ENCODE assay signal across 20 cellular contexts in genomic region chr11:59204736-59205135, GRCh38. TPM values are rescaled to one million over a fixed set of nuclear protein-coding genes. Genes with fewer than 3 reads are reported as not detected.
DNase-seq lines count a peak whose midpoint lies in the region; ATAC-seq and TF ChIP-seq lines count a peak whose summit lies in the region.
"Had no signal": no experiment of that assay in that cellular context is flagged by ENCODE, and none has a peak within 500 bp of the region (broad histone marks: within the 10 kb centered on the region; RNA-seq: fewer than 3 reads in every experiment).

No MANE protein-coding gene starts in this region.

- H3K36me3 ChIP-seq in IMR-90 (ENCODE audit: control insufficient read depth, insufficient read depth, low read length): peaks cover 33% of the 10 kb centered on the region
- peaks cover 70% of the 10 kb centered on the region for H3K36me3 ChIP-seq in neutrophil
- H3K36me3 ChIP-seq in spleen: peaks cover 0 to 58% (median 10%) of the 10 kb centered on the region in 6 donors
- H3K36me3 ChIP-seq: BE2C had no signal

- peak overlapping the region; percentile 65; the same call in 1 of the 2 replicates for H2AK5ac ChIP-seq in IMR-90 (ENCODE audit: low read depth, low read length)

- peaks cover 15% of the 10 kb centered on the region; the same call in 1 of the 2 replicates for H3K9me1 ChIP-seq in IMR-90 (ENCODE audit: insufficient read depth, low read length)

- no TSS peak for BruUV-seq in IMR-90 (replicated peaks; lab: Mats Ljungman, UMichigan)

- H3K9me3 ChIP-seq in IMR-90 (ENCODE audit: control insufficient read depth, insufficient read depth, low read length) (no peaks in the 10 kb centered on the region), neutrophil (no peaks in the 10 kb centered on the region), spleen (no peaks in the 10 kb centered on the region)
- H3K9me3 ChIP-seq: BE2C had no signal

- no peak overlapping the region for H3K27ac ChIP-seq in IMR-90 (ENCODE audit: insufficient read depth, low read length)
- H3K27ac ChIP-seq in neutrophil: peak overlapping the region; percentile 17
- peak overlapping the region in 1 of 8 donors; percentile 44 for H3K27ac ChIP-seq in spleen
- H3K27ac ChIP-seq: HL-60 had no signal

- peaks cover 16% of the 10 kb centered on the region for H3K36me3 Mint-ChIP-seq in endothelial cell (ENCODE audit: low read depth, unreplicated experiment)

- H3K56ac ChIP-seq in IMR-90 (ENCODE audit: extremely low read depth, insufficient read depth, low read length): no peak overlapping the region

- no peak overlapping the region for H3K23ac ChIP-seq in IMR-90 (ENCODE audit: low read depth, low read length)

- no peak overlapping the region for H3K18ac ChIP-seq in IMR-90 (ENCODE audit: low read depth, low read length)

- no peak overlapping the region; the same call in 1 of the 2 replicates for H3K14ac ChIP-seq in IMR-90 (replicated peaks; ENCODE audit: low read depth, low read length)

- ATAC-seq in IMR-90 (ENCODE audit: low read depth) (peak; percentile 30; the same call in 1 of the 2 replicates), GM18870 (IDR thresholded peaks at IDR 0.05; ENCODE audit: unreplicated experiment) (no peak)
- ATAC-seq: GM12878, K562 had no signal

- H2BK5ac ChIP-seq in IMR-90 (ENCODE audit: low read depth, low read length, poor library complexity, severe bottlenecking): no peak overlapping the region

- H3K79me1 ChIP-seq in IMR-90 (ENCODE audit: low read depth in 1 of 2, low read length in 2 of 2): no peaks in the 10 kb centered on the region

- TF ChIP-seq POLR2A in IMR-90 (IDR thresholded peaks at IDR 0.05; ENCODE audit: low read depth, low read length) (no peak), spleen (IDR thresholded peaks at IDR 0.05) (no peak), erythroblast (IDR thresholded peaks at IDR 0.05; ENCODE audit: low read length) (no peak)

- WGBS in IMR-90 (ENCODE audit: extremely low coverage in 2 of 2, insufficient read length in 1 of 2), 2 experiments: 100% methylated on average over 2 of the region's 3 CpGs; no CpG with 5 or more reads in 1 of the 2 experiments
- 93 to 100% (median 97%) methylated on average over 3 of the region's 3 CpGs for WGBS in spleen, 5 donors

- 0 out of 2 replicates have a peak overlapping the region, but pooled peaks have one; percentile 2 for H2BK120ac ChIP-seq in IMR-90 (ENCODE audit: low read depth, low read length)

- H3K4me3 Mint-ChIP-seq in endothelial cell (ENCODE audit: unreplicated experiment): peak overlapping the region; percentile 62
- H3K4me3 Mint-ChIP-seq: CD4-positive, alpha-beta memory T cell; H9 had no signal

- no peaks in the 10 kb centered on the region for H3K27me3 ChIP-seq in IMR-90 (ENCODE audit: control insufficient read depth, insufficient read depth, low read length)
- peaks cover 5% of the 10 kb centered on the region for H3K27me3 ChIP-seq in neutrophil
- H3K27me3 ChIP-seq in spleen (replicated peaks in 1 of 7): no peaks in the 10 kb centered on the region
- H3K27me3 ChIP-seq: BE2C had no signal

- H3K4me1 Mint-ChIP-seq in endothelial cell (ENCODE audit: unreplicated experiment): peaks cover 7% of the 10 kb centered on the region

- no peak overlapping the region for H3K4me3 ChIP-seq in IMR-90 (ENCODE audit: insufficient read depth, low read depth, low read length)
- no peak overlapping the region for H3K4me3 ChIP-seq in neutrophil (ENCODE audit: low read depth in 1 of 2, low read length in 1 of 2)
- no peak overlapping the region for H3K4me3 ChIP-seq in spleen
- H3K4me3 ChIP-seq: GM12878, K562 had no signal

- H4K5ac ChIP-seq in IMR-90 (ENCODE audit: low read depth, low read length): no peak overlapping the region

- no peaks in the 10 kb centered on the region for H3K9me3 Mint-ChIP-seq in endothelial cell (ENCODE audit: unreplicated experiment)
- H3K9me3 Mint-ChIP-seq: CD4-positive, alpha-beta memory T cell; H9 had no signal

- H2AK9ac ChIP-seq in IMR-90 (replicated peaks; ENCODE audit: low read depth, low read length, poor library complexity): peak overlapping the region; percentile 31

- TF ChIP-seq RAD21 in IMR-90 (IDR thresholded peaks at IDR 0.05; ENCODE audit: low read length): no peak

- 0 out of 2 replicates have a peak overlapping the region, but pooled peaks have one; percentile 14 for H2BK20ac ChIP-seq in IMR-90 (ENCODE audit: low read depth, low read length)

- dilution Hi-C loops in IMR-90 (cut with HindIII; ENCODE audit: low sequenced_read_pairs, unreplicated experiment): no loop called here

- H2AFZ ChIP-seq in IMR-90 (replicated peaks; ENCODE audit: low read length, poor library complexity): peak overlapping the region; percentile 8

- H3K9ac ChIP-seq in IMR-90 (ENCODE audit: low read depth, low read length): no peak overlapping the region

- POLR2A ChIA-PET in IMR-90 (lab: Charles Lee; ENCODE audit: unreplicated experiment): interaction anchor here (0.6 kb wide), 1 partner anchor 33 kb away, joined by 3 read pairs; the partner anchor contains the start of gene DTX4

- H2BK15ac ChIP-seq in IMR-90 (ENCODE audit: low read depth, low read length): no peak overlapping the region

- H4K91ac ChIP-seq in IMR-90 (ENCODE audit: insufficient read depth, low read depth, low read length): peak overlapping the region; percentile 2; the same call in 1 of the 2 replicates

- in situ Hi-C loops in IMR-90 (cut with MboI; ENCODE audit: low sequenced_read_pairs): no loop called here

- intact Hi-C loops in IMR-90 (cut with micrococcal nuclease) (no loop called here), spleen (cut with DNase I; ENCODE audit: low total_unique reads) (loop anchor here (5.0 to 10.0 kb wide), 2 partner anchors 32 to 80 kb away; partner anchors contain the start of gene DTX4)

- DNase-seq in EH (ENCODE audit: low read depth) (peak; percentile 51), IMR-90 (peak; percentile 31), endothelial cell (ENCODE audit: low spot score) (no peak), spleen (no peak), pons (ENCODE audit: low spot score) (no peak), erythroblast (lab: John Stamatoyannopoulos, UW) (no peak)
- DNase-seq: ACHN; BE2C; CD4-positive, alpha-beta memory T cell; H9; NCI-H1436; NCI-H2029 treated with DMSO at 0.1 percent for 48 hours; NCI-H2171 treated with DMSO at 0.1 percent for 48 hours; NCI-H510A; NCI-H82 had no signal

- H3K27me3 Mint-ChIP-seq in endothelial cell (ENCODE audit: unreplicated experiment): peaks cover 5% of the 10 kb centered on the region
- H3K27me3 Mint-ChIP-seq: CD4-positive, alpha-beta memory T cell had no signal

- H3K4me1 ChIP-seq in IMR-90 (ENCODE audit: control insufficient read depth, insufficient read depth, low read length) (peaks cover 13% of the 10 kb centered on the region), neutrophil (ENCODE audit: control insufficient read depth in 1 of 2, insufficient read depth in 1 of 2, low read depth in 1 of 2, low read length in 1 of 2) (peaks cover 33 to 38% of the 10 kb centered on the region in 2 experiments), spleen (peaks cover 15 to 80% (median 53%) of the 10 kb centered on the region in 6 donors)
- H3K4me1 ChIP-seq: BE2C had no signal

- H3K4ac ChIP-seq in IMR-90 (ENCODE audit: low read depth, low read length): 0 out of 2 replicates have a peak overlapping the region, but pooled peaks have one; percentile 19

- no peak overlapping the region for H3K27ac Mint-ChIP-seq in endothelial cell (ENCODE audit: unreplicated experiment)
- H3K27ac Mint-ChIP-seq: CD4-positive, alpha-beta memory T cell; H9 had no signal

- no peak overlapping the region for H3K4me2 ChIP-seq in IMR-90 (ENCODE audit: low read depth, low read length)

- H4K8ac ChIP-seq in IMR-90 (ENCODE audit: low read depth in 2 of 2, low read length in 2 of 2): no peak overlapping the region; a peak in 1 of 4 replicates

- no peak for TF ChIP-seq CTCF in IMR-90 (conservative IDR thresholded peaks at IDR 0.05; ENCODE audit: low read depth, low read length)
- no peak for TF ChIP-seq CTCF in endothelial cell (IDR thresholded peaks at IDR 0.05; ENCODE audit: unreplicated experiment)
- TF ChIP-seq CTCF in neutrophil (IDR thresholded peaks at IDR 0.05): no peak
- no peak for TF ChIP-seq CTCF in spleen (IDR thresholded peaks at IDR 0.05 in 8 of 11, conservative IDR thresholded peaks at IDR 0.05 in 3 of 11)

- H4K20me1 ChIP-seq in IMR-90 (ENCODE audit: insufficient read depth, low read length): peaks cover 8% of the 10 kb centered on the region

- CTCF ChIA-PET in IMR-90 (lab: Yijun Ruan, JAX): interaction anchor here (1.0 kb wide), 1 partner anchor 20 kb away, joined by 3 read pairs; no protein-coding TSS in a partner anchor

TF ChIP-seq in IMR-90, 13 proteins besides CTCF, POLR2A, EP300 and RAD21:
- TF ChIP-seq NFE2L2 (IDR thresholded peaks at IDR 0.05; ENCODE audit: low read depth, low read length) (no peak), SMC3 (IDR thresholded peaks at IDR 0.05; ENCODE audit: low read depth, low read length) (no peak), FOS (IDR thresholded peaks at IDR 0.05; ENCODE audit: low read depth, low read length) (no peak)
TF ChIP-seq in IMR-90: peak in this region for 0.

RNA-seq across cellular contexts. Expression of gene MPEG1, which starts 8.0 kb away (rescaled TPM):
- not detected in 2 replicates for total RNA-seq in IMR-90 (2012; rRNA removed)
- not detected in 2 replicates for polyA plus RNA-seq in IMR-90 (2012; rRNA removed)
- polyA plus RNA-seq in IMR-90 (2012; cell fraction: cytosol; rRNA removed): not detected in 2 replicates
- polyA plus RNA-seq in IMR-90 (2012; cell fraction: nucleus; rRNA removed; ENCODE audit: low replicate concordance): not detected in 2 replicates
- total RNA-seq in endothelial cell (ENCODE audit: unreplicated experiment): not detected
- total RNA-seq in spleen: 100 to 1,000 TPM; 195 to 410 (median 317) TPM
- 10 to 100 TPM; 46.0 to 61.4 (median 58.6) TPM for polyA plus RNA-seq in spleen
- total RNA-seq: H9 had no signal
- polyA plus RNA-seq: K562 had no signal

RNA-seq across cellular contexts. Expression of gene DTX4, which starts 32.8 kb away (rescaled TPM):
- 2.5 and 2.7 TPM in 2 replicates for total RNA-seq in IMR-90 (2012; rRNA removed)
- 3.0 and 3.1 TPM in 2 replicates for polyA plus RNA-seq in IMR-90 (2012; rRNA removed)
- polyA plus RNA-seq in IMR-90 (2012; cell fraction: cytosol; rRNA removed): 1.1 and 1.5 TPM in 2 replicates
- polyA plus RNA-seq in IMR-90 (2012; cell fraction: nucleus; rRNA removed; ENCODE audit: low replicate concordance): 3.8 and 4.2 TPM in 2 replicates
- 29.4 TPM for total RNA-seq in endothelial cell (ENCODE audit: unreplicated experiment)
- 10 to 100 TPM in 5 of 7 donors, 1 to 10 TPM in 2; 8.3 to 19.1 (median 14.4) TPM for total RNA-seq in spleen
- polyA plus RNA-seq in spleen: 1 to 10 TPM; 3.9 to 4.9 (median 4.0) TPM

Comparison
In these comparisons a context has a peak if more than half of its experiments do, and no peak if none do; other contexts are left out.
1. DNase-seq: peak in EH (single experiment) and IMR-90 (single experiment); none in endothelial cell (single experiment), spleen (single experiment), pons (single experiment) and erythroblast (0 of 2).
2. RNA of gene MPEG1, which starts 8.0 kb away (total RNA-seq): 195 to 410 TPM in spleen; not detected in IMR-90 and not detected in endothelial cell (single experiment); every median in the first group is over 100 times any median in the second.